7 cellular contexts compared by ENCODE assay signal in the genomic region with DNA sequence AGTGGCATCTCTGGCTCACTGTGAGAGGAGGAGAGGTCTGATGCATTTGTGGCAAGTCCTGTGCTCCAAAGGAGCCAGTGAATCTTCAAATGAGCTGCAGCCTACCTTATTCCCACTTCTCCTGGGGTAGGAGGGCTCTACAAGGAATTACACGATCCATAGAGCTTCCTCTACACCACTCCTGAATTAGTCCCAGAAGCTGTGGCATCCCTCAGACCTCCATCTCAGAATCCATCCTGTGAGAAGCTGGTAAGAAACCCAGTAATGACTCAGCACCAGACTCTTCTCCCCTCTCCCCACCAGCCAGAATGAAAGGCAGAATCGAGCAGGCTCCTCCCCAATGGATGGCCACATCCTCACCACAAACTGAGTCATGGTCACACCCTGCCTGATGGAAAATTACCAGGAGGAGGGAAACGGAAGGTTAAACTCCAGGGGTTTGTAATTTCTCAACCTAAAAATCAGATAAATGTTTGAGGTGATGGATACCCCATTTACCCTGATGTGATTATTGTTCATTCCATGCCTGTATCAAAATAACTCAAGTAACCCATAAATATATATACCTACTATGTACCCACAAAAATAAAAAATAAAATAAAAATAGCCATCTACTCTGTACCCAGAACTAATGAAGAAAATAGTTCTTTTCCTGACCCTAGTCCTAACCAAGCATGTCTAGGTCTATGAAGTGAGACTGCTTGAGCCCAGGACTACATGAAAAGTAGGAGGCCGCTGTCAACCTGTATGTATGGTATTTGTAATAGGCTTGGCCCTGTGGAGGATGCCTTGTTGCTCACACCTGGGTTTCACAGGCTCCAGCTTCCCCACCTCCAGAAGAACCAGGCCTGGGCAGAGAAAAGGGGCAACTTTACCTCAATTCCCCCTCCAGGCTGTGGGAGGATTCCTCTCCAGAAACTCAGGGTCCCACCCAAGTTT. TPM values are rescaled to one million over a fixed set of nuclear protein-coding genes. Genes with fewer than 3 reads are reported as not detected.
A peak's percentile ranks its signal among the peaks of the same experiment; 100 is the strongest.
DNase-seq lines count a peak whose midpoint lies in the region; ATAC-seq and TF ChIP-seq lines count a peak whose summit lies in the region.

No MANE protein-coding gene starts in this region.

- peak; percentile 15 for TF ChIP-seq POLR2A in GM18505 (IDR thresholded peaks at IDR 0.05; ENCODE audit: borderline replicate concordance, extremely low read depth, insufficient read depth, insufficient read length)

- POLR2A ChIA-PET in Panc1 (lab: Charles Lee): no interaction called here

- peaks cover 39% of the 10 kb centered on the region for H3K36me3 Mint-ChIP-seq in activated T-helper 17 cell treated with anti-CD3 and anti-CD28 coated beads, Interleukin-2, amount 50 U/mL, for 72 hours (ENCODE audit: low read depth)

- peak overlapping the region; percentile 86 for H3K4me3 Mint-ChIP-seq in activated T-helper 17 cell treated with anti-CD3 and anti-CD28 coated beads, Interleukin-2, amount 50 U/mL, for 72 hours

- BruUV-seq in Panc1 (replicated peaks; lab: Mats Ljungman, UMichigan): no TSS peak

- peak; percentile 89 for DNase-seq in Panc1 (ENCODE audit: low read depth, low spot score)
- peak; percentile 96 for DNase-seq in glomerular visceral epithelial cell (ENCODE audit: extremely low spot score)
- DNase-seq in stimulated activated CD4-positive, alpha-beta T cell treated with anti-CD3 and anti-CD28 coated beads, Interleukin-12 subunit alpha, Interleukin-12 subunit beta, amount 100 ng/mL, for 48 hours (ENCODE audit: low read depth in 2 of 3, low spot score in 1 of 3): peak; percentile 73 to 77 (median 77)
- no peak for DNase-seq in DMS153 (lab: John Stamatoyannopoulos, UW)

- ATAC-seq in GM18505 (IDR thresholded peaks at IDR 0.05; ENCODE audit: unreplicated experiment) (no peak), HG02884 (IDR thresholded peaks at IDR 0.05; ENCODE audit: unreplicated experiment) (peak; percentile 72), Panc1 (peak; percentile 93)
- ATAC-seq in activated T-helper 17 cell treated with anti-CD3 and anti-CD28 coated beads, Interleukin-2, amount 50 U/mL, for 72 hours (replicated peaks): peak; percentile 99

- H3K27ac Mint-ChIP-seq in activated T-helper 17 cell treated with anti-CD3 and anti-CD28 coated beads, Interleukin-2, amount 50 U/mL, for 72 hours: peak overlapping the region; percentile 98

- H3K27me3 ChIP-seq in Panc1 (ENCODE audit: control insufficient read depth, insufficient read depth, low read length): no peaks in the 10 kb centered on the region

- peaks cover 3% of the 10 kb centered on the region; the same call in 1 of the 2 replicates for H3K36me3 ChIP-seq in Panc1 (ENCODE audit: control insufficient read depth, insufficient read depth, low read length)

- in situ Hi-C loops in Panc1 (cut with HindIII; ENCODE audit: low pct_unique_long_range_greater_than_20kb, low sequenced_read_pairs): no loop called here

- intact Hi-C loops in Panc1 (cut with micrococcal nuclease; ENCODE audit: unreplicated experiment): no loop called here

- peak overlapping the region; percentile 77 for H3K27ac ChIP-seq in Panc1 (ENCODE audit: low read length)

- no peak for TF ChIP-seq CTCF in Panc1 (IDR thresholded peaks at IDR 0.05)

- H3K27me3 Mint-ChIP-seq in activated T-helper 17 cell treated with anti-CD3 and anti-CD28 coated beads, Interleukin-2, amount 50 U/mL, for 72 hours: no peaks in the 10 kb centered on the region

- peaks cover 19% of the 10 kb centered on the region for H3K4me1 ChIP-seq in Panc1 (ENCODE audit: control insufficient read depth, insufficient read depth, low read length)

- H3K9me3 Mint-ChIP-seq in activated T-helper 17 cell treated with anti-CD3 and anti-CD28 coated beads, Interleukin-2, amount 50 U/mL, for 72 hours: no peaks in the 10 kb centered on the region

- peaks cover 16% of the 10 kb centered on the region for H3K4me1 Mint-ChIP-seq in activated T-helper 17 cell treated with anti-CD3 and anti-CD28 coated beads, Interleukin-2, amount 50 U/mL, for 72 hours

- H3K4me3 ChIP-seq in Panc1 (ENCODE audit: low read depth in 2 of 2, low read length in 2 of 2): peak overlapping the region in 1 of 2 experiments; percentile 41; a peak in 3 of 4 replicates

- H3K9me3 ChIP-seq in Panc1 (ENCODE audit: control insufficient read depth, insufficient read depth, low read depth, low read length): no peaks in the 10 kb centered on the region

- CTCF ChIA-PET in Panc1 (lab: Charles Lee): no interaction called here

RNA-seq across cellular contexts. Expression of gene PKM, which starts 6.6 kb away (rescaled TPM):
- total RNA-seq in Panc1 (2021; ENCODE audit: unreplicated experiment): 1,590 TPM
- polyA plus RNA-seq in Panc1 (2012; ENCODE audit: insufficient read length): 1,992 TPM
- total RNA-seq in activated T-helper 17 cell treated with anti-CD3 and anti-CD28 coated beads, Interleukin-2, amount 50 U/mL, for 72 hours: 1,000 to 10,000 TPM; 2,571 to 3,146 TPM

RNA-seq across cellular contexts. Expression of gene PARP6, which starts 34.8 kb away (rescaled TPM):
- 85.7 TPM for total RNA-seq in Panc1 (2021; ENCODE audit: unreplicated experiment)
- 64.5 TPM for polyA plus RNA-seq in Panc1 (2012; ENCODE audit: insufficient read length)
- 10 to 100 TPM; 46.2 to 81.0 TPM for total RNA-seq in activated T-helper 17 cell treated with anti-CD3 and anti-CD28 coated beads, Interleukin-2, amount 50 U/mL, for 72 hours

RNA-seq across cellular contexts. Expression of gene GRAMD2A, which starts 40.0 kb away (rescaled TPM):
- 1.3 TPM for total RNA-seq in Panc1 (2021; ENCODE audit: unreplicated experiment)
- polyA plus RNA-seq in Panc1 (2012; ENCODE audit: insufficient read length): 2.5 TPM
- total RNA-seq in activated T-helper 17 cell treated with anti-CD3 and anti-CD28 coated beads, Interleukin-2, amount 50 U/mL, for 72 hours: under 1 TPM in 1 of 2 donors, not detected in 1; 0.50 TPM
